In genomic region chr1:9066945-9067807, GRCh38 we compare ENCODE assay signal across 1 cellular context.
A peak's percentile ranks its signal among the peaks of the same experiment; 100 is the strongest.
TF ChIP-seq lines count a peak whose summit lies in the region.

No MANE protein-coding gene starts in this region.

TF ChIP-seq in HepG2, 621 proteins besides CTCF, POLR2A, EP300 and RAD21 (continued from another document and continues in another):
- TF ChIP-seq ZNF142 (CRISPR knock-in tag; IDR thresholded peaks at IDR 0.05) = no peak
- no peak for TF ChIP-seq MATR3 (CRISPR knock-in tag; IDR thresholded peaks at IDR 0.05)
- no peak for TF ChIP-seq CCAR2 (optimal IDR thresholded peaks at IDR 0.05; ENCODE audit: low read depth, low read length)
- TF ChIP-seq KLF12 (CRISPR knock-in tag; IDR thresholded peaks at IDR 0.05; ENCODE audit: borderline replicate concordance) = no peak
- TF ChIP-seq POGK (CRISPR knock-in tag; conservative IDR thresholded peaks at IDR 0.05) = no peak
- TF ChIP-seq ZNF101 (CRISPR knock-in tag; IDR thresholded peaks at IDR 0.05; ENCODE audit: borderline replicate concordance, low read depth) = no peak
- peak; percentile 69 for TF ChIP-seq MNT (IDR thresholded peaks at IDR 0.05)
- no peak for TF ChIP-seq ZFP62 (CRISPR knock-in tag; IDR thresholded peaks at IDR 0.05)
- TF ChIP-seq DRAP1 (CRISPR knock-in tag; IDR thresholded peaks at IDR 0.05) = no peak; the same call in 1 of the 2 replicates
- TF ChIP-seq HIVEP1 (CRISPR knock-in tag; IDR thresholded peaks at IDR 0.05) = no peak
- TF ChIP-seq SSRP1 (CRISPR knock-in tag; IDR thresholded peaks at IDR 0.05) = no peak
- TF ChIP-seq TFAP4 (IDR thresholded peaks at IDR 0.05; ENCODE audit: borderline replicate concordance, low read depth) = peak; percentile 69; the same call in 1 of the 2 replicates
- TF ChIP-seq MYNN (CRISPR knock-in tag; IDR thresholded peaks at IDR 0.05; ENCODE audit: low read depth) = no peak
- no peak for TF ChIP-seq ADNP (CRISPR knock-in tag; IDR thresholded peaks at IDR 0.05)
- peak; percentile 75; the same call in 1 of the 2 replicates for TF ChIP-seq KLF11 (CRISPR knock-in tag; IDR thresholded peaks at IDR 0.05)
- no peak for TF ChIP-seq CBFB (CRISPR knock-in tag; IDR thresholded peaks at IDR 0.05)
- TF ChIP-seq ZMYM2 (CRISPR knock-in tag; IDR thresholded peaks at IDR 0.05) = 0 out of 2 replicates have a peak, but pooled peaks have one; percentile 37
- TF ChIP-seq ZNF501 (CRISPR knock-in tag; IDR thresholded peaks at IDR 0.05) = no peak
- TF ChIP-seq ZNF781 (CRISPR knock-in tag; IDR thresholded peaks at IDR 0.05; ENCODE audit: borderline replicate concordance, not compliant biosample characterization) = no peak
- no peak for TF ChIP-seq FOXC1 (CRISPR knock-in tag; IDR thresholded peaks at IDR 0.05; ENCODE audit: borderline replicate concordance)
- TF ChIP-seq RORA (CRISPR knock-in tag; IDR thresholded peaks at IDR 0.05) = no peak
- TF ChIP-seq KIAA2018 (CRISPR knock-in tag; IDR thresholded peaks at IDR 0.05; ENCODE audit: borderline replicate concordance) = no peak
- no peak for TF ChIP-seq TAF1 (CRISPR knock-in tag; IDR thresholded peaks at IDR 0.05)
- TF ChIP-seq ZNF7 (CRISPR knock-in tag; IDR thresholded peaks at IDR 0.05) = 0 out of 2 replicates have a peak, but pooled peaks have one; percentile 6
- TF ChIP-seq FOXM1 (CRISPR knock-in tag; IDR thresholded peaks at IDR 0.05) = no peak
- no peak for TF ChIP-seq SUZ12 (IDR thresholded peaks at IDR 0.05; ENCODE audit: low read depth, low read length)
- no peak for TF ChIP-seq THRA (CRISPR knock-in tag; IDR thresholded peaks at IDR 0.05; ENCODE audit: borderline replicate concordance)
- no peak for TF ChIP-seq DNMT1 (CRISPR knock-in tag; IDR thresholded peaks at IDR 0.05)
- peak; percentile 94 for TF ChIP-seq MAX (IDR thresholded peaks at IDR 0.05)
- no peak for TF ChIP-seq ZNF777 (CRISPR knock-in tag; IDR thresholded peaks at IDR 0.05)
- no peak for TF ChIP-seq ZNF841 (CRISPR knock-in tag; IDR thresholded peaks at IDR 0.05; ENCODE audit: borderline replicate concordance)
- peak; percentile 54; the same call in 1 of the 2 replicates for TF ChIP-seq NFKB2 (CRISPR knock-in tag; IDR thresholded peaks at IDR 0.05; ENCODE audit: borderline replicate concordance)
- TF ChIP-seq ZBTB46 (CRISPR knock-in tag; IDR thresholded peaks at IDR 0.05; ENCODE audit: borderline replicate concordance) = no peak
- TF ChIP-seq MAFF (IDR thresholded peaks at IDR 0.05; ENCODE audit: low read depth, low read length) = no peak
- TF ChIP-seq ZNF772 (CRISPR knock-in tag; IDR thresholded peaks at IDR 0.05) = no peak
- no peak for TF ChIP-seq THAP11 (CRISPR knock-in tag; IDR thresholded peaks at IDR 0.05)
- no peak for TF ChIP-seq SP2 (CRISPR knock-in tag; IDR thresholded peaks at IDR 0.05)
- no peak for TF ChIP-seq NAIF1 (CRISPR knock-in tag; IDR thresholded peaks at IDR 0.05; ENCODE audit: borderline replicate concordance)
- TF ChIP-seq ZC3H4 (CRISPR knock-in tag; IDR thresholded peaks at IDR 0.05; ENCODE audit: borderline replicate concordance) = no peak
- no peak for TF ChIP-seq ZNF333 (CRISPR knock-in tag; IDR thresholded peaks at IDR 0.05; ENCODE audit: borderline replicate concordance)
- no peak for TF ChIP-seq ZNF713 (CRISPR knock-in tag; IDR thresholded peaks at IDR 0.05)
